Comparison of ENCODE assay signal across 10 cellular contexts in genomic region chr1:226974544-226975258, GRCh38. TPM values are rescaled to one million over a fixed set of nuclear protein-coding genes. Genes with fewer than 3 reads are reported as not detected.
DNase-seq lines count a peak whose midpoint lies in the region; ATAC-seq and TF ChIP-seq lines count a peak whose summit lies in the region.
"Had no signal": no experiment of that assay in that cellular context is flagged by ENCODE, and none has a peak within 500 bp of the region (broad histone marks: within the 10 kb centered on the region; RNA-seq: fewer than 3 reads in every experiment).

No MANE protein-coding gene starts in this region.

- intact Hi-C loops in stomach (cut with DNase I; ENCODE audit: low total_unique reads): no loop called here

- H3K27ac ChIP-seq in cingulate gyrus (ENCODE audit: low read depth, low read length) (peak overlapping the region; percentile 98), lung (ENCODE audit: low read depth in 1 of 2, low read length in 1 of 2) (peak overlapping the region; percentile 88 to 92), stomach (peak overlapping the region; percentile 43 to 89 (median 82))

- H3K27me3 ChIP-seq in lung (ENCODE audit: control insufficient read depth, insufficient read depth) (no peaks in the 10 kb centered on the region), stomach (no peaks in the 10 kb centered on the region)

- H3K4me3 ChIP-seq in lung (no peak overlapping the region), stomach (peak overlapping the region in 1 of 4 donors; percentile 22)

- H3K9me3 ChIP-seq in lung (ENCODE audit: control insufficient read depth in 2 of 2, insufficient read depth in 1 of 2, low read length in 1 of 2) (no peaks in the 10 kb centered on the region), stomach (peaks cover 0 to 9% (median 2%) of the 10 kb centered on the region in 4 donors)

- ATAC-seq in lung (ENCODE audit: insufficient read depth, low FRiP score) (no peak), GM18502 (IDR thresholded peaks at IDR 0.05; ENCODE audit: poor library complexity, unreplicated experiment) (no peak), HG02642 (IDR thresholded peaks at IDR 0.05; ENCODE audit: poor library complexity, unreplicated experiment) (no peak)

- 68 to 84% methylated on average over 14 of the region's 14 CpGs for WGBS in lung, 2 donors
- WGBS in stomach, 5 donors: 32 to 54% (median 41%) methylated on average over 9 to 14 of the region's 14 CpGs

- TF ChIP-seq CTCF in lung (IDR thresholded peaks at IDR 0.05; ENCODE audit: control extremely low read depth, extremely low read depth) (no peak), stomach (IDR thresholded peaks at IDR 0.05) (no peak)

- H3K4me1 ChIP-seq in lung (ENCODE audit: control insufficient read depth in 2 of 2, insufficient read depth in 2 of 2, low read length in 2 of 2) (peaks cover 8 to 18% of the 10 kb centered on the region in 2 donors), stomach (peaks cover 29 to 52% (median 42%) of the 10 kb centered on the region in 4 donors)

- H3K36me3 ChIP-seq in lung (ENCODE audit: control insufficient read depth in 2 of 2, insufficient read depth in 2 of 2, low read length in 2 of 2): peaks cover 0 to 19% of the 10 kb centered on the region in 2 donors
- H3K36me3 ChIP-seq in stomach: peaks cover 6 to 67% (median 57%) of the 10 kb centered on the region in 4 donors

- no peak for TF ChIP-seq EP300 in stomach (IDR thresholded peaks at IDR 0.05)

- TF ChIP-seq POLR2A in stomach (IDR thresholded peaks at IDR 0.05): no peak

- DNase-seq in HuH-7 (ENCODE audit: low spot score) (peak; percentile 90), lung (ENCODE audit: low spot score) (no peak), stomach (no peak), globus pallidus (ENCODE audit: low spot score) (no peak), kidney glomerular epithelial cell (lab: John Stamatoyannopoulos, UW) (no peak)
- DNase-seq: erythroblast; stimulated activated naive CD4-positive, alpha-beta T cell had no signal

RNA-seq across cellular contexts. Expression of gene COQ8A, which starts 34.6 kb away (rescaled TPM):
- total RNA-seq in lung (10 to 100 TPM; 27.4 to 50.5 TPM), stomach (100 to 1,000 TPM in 2 of 5 donors, 10 to 100 TPM in 3; 26.4 to 384 (median 91.7) TPM)
- polyA plus RNA-seq in lung (10 to 100 TPM; 16.2 to 30.7 TPM), stomach (10 to 100 TPM; 51.6 to 66.4 (median 61.9) TPM)
